19 cellular contexts compared by ENCODE assay signal in genomic region chr17:39217734-39218369, GRCh38. TPM values are rescaled to one million over a fixed set of nuclear protein-coding genes. Genes with fewer than 3 reads are reported as not detected.
A peak's percentile ranks its signal among the peaks of the same experiment; 100 is the strongest.
DNase-seq lines count a peak whose midpoint lies in the region; ATAC-seq and TF ChIP-seq lines count a peak whose summit lies in the region.
"Had no signal": no experiment of that assay in that cellular context is flagged by ENCODE, and none has a peak within 500 bp of the region (broad histone marks: within the 10 kb centered on the region; RNA-seq: fewer than 3 reads in every experiment).

No MANE protein-coding gene starts in this region.

- no peaks in the 10 kb centered on the region for H3K36me3 Mint-ChIP-seq in activated T-cell treated with anti-CD3 and anti-CD28 coated beads, Interleukin-2, amount 50 U/mL, for 72 hours (ENCODE audit: insufficient read depth in 2 of 2)
- H3K36me3 Mint-ChIP-seq in stimulated activated memory B cell treated with anti-CD40 and anti-IgM and Interleukin-4, amounts not matched to agents 10 μg/mL and 1 μg/mL and 100 μg/mL, for 72 hours = no peaks in the 10 kb centered on the region

- H3K4me3 ChIP-seq in HUES64 (ENCODE audit: low read length) = peak overlapping the region; percentile 45
- H3K4me3 ChIP-seq in iPS-20b (ENCODE audit: low read length) = peak overlapping the region; percentile 48; the same call in 1 of the 2 replicates
- H3K4me3 ChIP-seq in ovary = no peak overlapping the region
- H3K4me3 ChIP-seq: BLaER1 treated with 17β-estradiol and CSF1 and Interleukin-3, amounts not matched to agents 10 nM and 100 nM had no signal

- no peaks in the 10 kb centered on the region for H3K9me3 Mint-ChIP-seq in activated T-cell treated with anti-CD3 and anti-CD28 coated beads, Interleukin-2, amount 50 U/mL, for 72 hours
- H3K9me3 Mint-ChIP-seq in stimulated activated memory B cell treated with anti-CD40 and anti-IgM and Interleukin-4, amounts not matched to agents 10 μg/mL and 1 μg/mL and 100 μg/mL, for 72 hours = no peaks in the 10 kb centered on the region
- H3K9me3 Mint-ChIP-seq: H9 had no signal

- H3K27ac ChIP-seq in HUES64 (ENCODE audit: low read depth, low read length) (no peak overlapping the region), iPS-20b (ENCODE audit: low read length) (no peak overlapping the region), ovary (no peak overlapping the region)
- H3K27ac ChIP-seq: BLaER1 treated with 17β-estradiol and CSF1 and Interleukin-3, amounts not matched to agents 10 nM and 100 nM had no signal

- no peaks in the 10 kb centered on the region for H3K4me1 ChIP-seq in HUES64 (ENCODE audit: insufficient read depth, low read length)
- H3K4me1 ChIP-seq in iPS-20b (ENCODE audit: insufficient read depth, low read length) = no peaks in the 10 kb centered on the region
- H3K4me1 ChIP-seq in ovary (ENCODE audit: insufficient read depth) = no peaks in the 10 kb centered on the region

- TF ChIP-seq POLR2A in ovary (IDR thresholded peaks at IDR 0.05) = no peak

- TF ChIP-seq CTCF in ovary (IDR thresholded peaks at IDR 0.05) = no peak

- H3K9me3 ChIP-seq in HUES64 (ENCODE audit: insufficient read depth, low read depth, low read length) = no peaks in the 10 kb centered on the region
- no peaks in the 10 kb centered on the region for H3K9me3 ChIP-seq in iPS-20b (ENCODE audit: insufficient read depth, low read depth, low read length)
- no peaks in the 10 kb centered on the region for H3K9me3 ChIP-seq in ovary
- H3K9me3 ChIP-seq: BLaER1 treated with 17β-estradiol and CSF1 and Interleukin-3, amounts not matched to agents 10 nM and 100 nM had no signal

- intact Hi-C loops in ovary (cut with DNase I) = no loop called here

- peaks cover 34% of the 10 kb centered on the region for H3K27me3 Mint-ChIP-seq in activated T-cell treated with anti-CD3 and anti-CD28 coated beads, Interleukin-2, amount 50 U/mL, for 72 hours (ENCODE audit: low read depth)
- peaks cover 75% of the 10 kb centered on the region for H3K27me3 Mint-ChIP-seq in stimulated activated memory B cell treated with anti-CD40 and anti-IgM and Interleukin-4, amounts not matched to agents 10 μg/mL and 1 μg/mL and 100 μg/mL, for 72 hours

- WGBS in HUES64 = 32% methylated on average over 24 of the region's 24 CpGs
- 22 to 32% (median 27%) methylated on average over 24 of the region's 24 CpGs for WGBS in ovary, 3 donors

- no peak overlapping the region for H3K27ac Mint-ChIP-seq in activated T-cell treated with anti-CD3 and anti-CD28 coated beads, Interleukin-2, amount 50 U/mL, for 72 hours
- no peak overlapping the region for H3K27ac Mint-ChIP-seq in stimulated activated memory B cell treated with anti-CD40 and anti-IgM and Interleukin-4, amounts not matched to agents 10 μg/mL and 1 μg/mL and 100 μg/mL, for 72 hours
- H3K27ac Mint-ChIP-seq: H9 had no signal

- no peaks in the 10 kb centered on the region for H3K4me1 Mint-ChIP-seq in activated T-cell treated with anti-CD3 and anti-CD28 coated beads, Interleukin-2, amount 50 U/mL, for 72 hours (ENCODE audit: low read depth)
- peaks cover 6% of the 10 kb centered on the region for H3K4me1 Mint-ChIP-seq in stimulated activated memory B cell treated with anti-CD40 and anti-IgM and Interleukin-4, amounts not matched to agents 10 μg/mL and 1 μg/mL and 100 μg/mL, for 72 hours

- H3K27me3 ChIP-seq in HUES64 (ENCODE audit: insufficient read depth, low read length) (peaks cover 44% of the 10 kb centered on the region), iPS-20b (ENCODE audit: insufficient read depth, low read length) (peaks cover 57% of the 10 kb centered on the region), ovary (no peaks in the 10 kb centered on the region)

- no peak for TF ChIP-seq EP300 in ovary (IDR thresholded peaks at IDR 0.05)

- H3K9ac ChIP-seq in HUES64 (ENCODE audit: low read depth, low read length) = no peak overlapping the region
- no peak overlapping the region for H3K9ac ChIP-seq in iPS-20b (ENCODE audit: low read depth, low read length)
- H3K9ac ChIP-seq: BLaER1 treated with 17β-estradiol and CSF1 and Interleukin-3, amounts not matched to agents 10 nM and 100 nM had no signal

- peak overlapping the region; percentile 56 to 71 for H3K4me3 Mint-ChIP-seq in activated T-cell treated with anti-CD3 and anti-CD28 coated beads, Interleukin-2, amount 50 U/mL, for 72 hours
- no peak overlapping the region for H3K4me3 Mint-ChIP-seq in stimulated activated memory B cell treated with anti-CD40 and anti-IgM and Interleukin-4, amounts not matched to agents 10 μg/mL and 1 μg/mL and 100 μg/mL, for 72 hours

- H3K36me3 ChIP-seq in HUES64 (ENCODE audit: insufficient read depth, low read length) (no peaks in the 10 kb centered on the region), iPS-20b (ENCODE audit: insufficient read depth, low read depth, low read length) (no peaks in the 10 kb centered on the region), ovary (no peaks in the 10 kb centered on the region)
- H3K36me3 ChIP-seq: BLaER1 treated with 17β-estradiol and CSF1 and Interleukin-3, amounts not matched to agents 10 nM and 100 nM had no signal

- DNase-seq in activated T-cell treated with anti-CD3 and anti-CD28 coated beads, Interleukin-2, amount 50 U/mL, for 72 hours = no peak
- no peak for DNase-seq in activated T-cell treated with anti-CD3 and anti-CD28 coated beads, Interleukin-2, amount 50 U/mL, for 1 hour
- DNase-seq in activated gamma-delta T cell (lab: John Stamatoyannopoulos, UW) (no peak), ovary (no peak)
- DNase-seq: H9; NCI-H1105 treated with DMSO at 0.1 percent for 48 hours; NCI-H1694 treated with DMSO at 0.1 percent for 48 hours; NCI-H2107; NCI-H345; NCI-H69; NK-92 treated with Interleukin-12 subunit alpha and Interleukin-12 subunit beta, amount 100 ng/mL, for 24 hours; SHP77 had no signal

- no peak for ATAC-seq in activated T-cell treated with anti-CD3 and anti-CD28 coated beads, Interleukin-2, amount 50 U/mL, for 72 hours (replicated peaks in 1 of 2)
- peak; percentile 11 for ATAC-seq in stimulated activated memory B cell treated with anti-CD40 and anti-IgM and Interleukin-4, amounts not matched to agents 10 μg/mL and 1 μg/mL and 100 μg/mL, for 72 hours
- no peak for ATAC-seq in GM21390 (IDR thresholded peaks at IDR 0.05; ENCODE audit: unreplicated experiment)

RNA-seq across cellular contexts. Expression of gene STAC2, which starts 7.9 kb away (rescaled TPM):
- under 1 TPM in 1 of 2 donors, not detected in 1; 0.07 TPM for total RNA-seq in activated T-cell treated with anti-CD3 and anti-CD28 coated beads, Interleukin-2, amount 50 U/mL, for 72 hours
- polyA plus RNA-seq in HUES64 (2013, experiment 1 of 2) = 1.1 TPM
- 1.4 TPM for polyA plus RNA-seq in HUES64 (2013, experiment 2 of 2)
- 1 to 10 TPM in 2 of 7 donors, under 1 TPM in 4, not detected in 1; 0.43 to 5.4 (median 0.73) TPM for total RNA-seq in ovary
- under 1 TPM; 0.29 to 0.67 TPM for polyA plus RNA-seq in ovary
- total RNA-seq: A172, HT1080 had no signal

RNA-seq across cellular contexts. Expression of gene RPL19, which starts 17.8 kb away (rescaled TPM):
- 1,000 to 10,000 TPM; 2,889 to 2,909 TPM for total RNA-seq in activated T-cell treated with anti-CD3 and anti-CD28 coated beads, Interleukin-2, amount 50 U/mL, for 72 hours
- 2,560 TPM for polyA plus RNA-seq in HUES64 (2013, experiment 1 of 2)
- 2,667 TPM for polyA plus RNA-seq in HUES64 (2013, experiment 2 of 2)
- 1,000 to 10,000 TPM; 2,549 to 5,697 (median 3,184) TPM for total RNA-seq in ovary
- 1,000 to 10,000 TPM; 2,272 to 5,597 TPM for polyA plus RNA-seq in ovary

RNA-seq across cellular contexts. Expression of gene CACNB1, which starts 20.4 kb away (rescaled TPM):
- total RNA-seq in activated T-cell treated with anti-CD3 and anti-CD28 coated beads, Interleukin-2, amount 50 U/mL, for 72 hours = 10 to 100 TPM; 10.5 to 15.3 TPM
- 4.7 TPM for polyA plus RNA-seq in HUES64 (2013, experiment 1 of 2)
- polyA plus RNA-seq in HUES64 (2013, experiment 2 of 2) = 6.3 TPM
- total RNA-seq in ovary = 10 to 100 TPM in 3 of 7 donors, 1 to 10 TPM in 4; 5.6 to 17.7 (median 9.6) TPM
- 1 to 10 TPM; 2.6 to 6.9 TPM for polyA plus RNA-seq in ovary

RNA-seq across cellular contexts. Expression of gene ARL5C, which starts 51.9 kb away (rescaled TPM):
- total RNA-seq in activated T-cell treated with anti-CD3 and anti-CD28 coated beads, Interleukin-2, amount 50 U/mL, for 72 hours = under 1 TPM; 0.12 to 0.16 TPM
- not detected for polyA plus RNA-seq in HUES64 (2013, experiment 1 of 2)
- polyA plus RNA-seq in HUES64 (2013, experiment 2 of 2) = not detected
- total RNA-seq in ovary = not detected
- polyA plus RNA-seq in ovary = not detected
- total RNA-seq: A172, H9, HT1080 had no signal
